Comparison of ENCODE assay signal across 19 cellular contexts in the genomic region with DNA sequence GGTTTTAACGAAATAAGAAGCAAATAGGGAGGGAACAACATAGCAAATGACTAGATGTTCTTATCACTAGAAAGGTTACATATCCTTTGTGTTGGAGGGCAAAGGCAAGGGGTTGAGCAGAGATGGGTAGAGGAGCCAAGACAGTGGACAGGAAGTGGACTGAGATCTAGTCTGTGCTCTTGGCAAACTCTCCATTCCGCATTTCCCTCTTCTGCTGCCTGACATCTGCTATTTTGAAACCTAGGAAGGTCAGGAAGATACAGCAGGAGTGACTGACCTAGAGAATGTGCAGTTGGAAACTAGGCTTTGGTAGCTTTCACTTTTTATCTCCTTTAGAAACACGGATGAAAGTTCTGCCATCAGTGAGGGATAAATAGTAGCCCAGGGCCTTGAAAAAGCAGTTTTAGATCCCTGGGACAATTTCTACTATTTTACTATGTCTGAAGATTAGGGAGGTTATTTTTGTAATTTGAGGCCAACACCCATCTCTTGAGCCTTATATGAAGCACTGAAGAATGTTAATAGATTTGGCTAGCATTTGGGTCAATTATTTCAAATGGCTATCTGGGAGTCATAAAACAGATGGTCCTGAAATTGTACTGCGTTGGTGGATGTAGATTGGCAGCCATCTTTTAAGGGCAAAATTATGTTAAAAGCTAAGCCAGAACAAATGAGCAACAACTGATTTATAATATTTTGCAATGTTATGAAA. TPM values are rescaled to one million over a fixed set of nuclear protein-coding genes. Genes with fewer than 3 reads are reported as not detected.
DNase-seq lines count a peak whose midpoint lies in the region; ATAC-seq and TF ChIP-seq lines count a peak whose summit lies in the region.
"Had no signal": no experiment of that assay in that cellular context is flagged by ENCODE, and none has a peak within 500 bp of the region (broad histone marks: within the 10 kb centered on the region; RNA-seq: fewer than 3 reads in every experiment).

No MANE protein-coding gene starts in this region.

- POLR2A ChIA-PET in A673 (lab: Charles Lee; ENCODE audit: low non-redundant PET), result no interaction called here
- POLR2A ChIA-PET in RWPE1 (lab: Yijun Ruan, JAX; ENCODE audit: low non-redundant PET), result no interaction called here

- peaks cover 3% of the 10 kb centered on the region for H3K27me3 Mint-ChIP-seq in nephron (ENCODE audit: low read depth)

- intact Hi-C loops in A673 (cut with micrococcal nuclease; ENCODE audit: unreplicated experiment) (no loop called here), adrenal gland (cut with DNase I) (loop anchor here (5.0 to 10.0 kb wide), 2 partner anchors 173 to 175 kb away; no protein-coding TSS in a partner anchor)

- H3K36me3 ChIP-seq in A673 (ENCODE audit: insufficient read depth, low read length, poor library complexity, severe bottlenecking) (no peaks in the 10 kb centered on the region), adrenal gland (replicated peaks in 1 of 2) (no peaks in the 10 kb centered on the region), upper lobe of left lung (no peaks in the 10 kb centered on the region)

- H3K4me1 Mint-ChIP-seq in nephron, result peaks cover 6% of the 10 kb centered on the region

- H3K27me3 ChIP-seq in A673 (replicated peaks; ENCODE audit: insufficient read depth, low read depth, low read length, poor library complexity) (no peaks in the 10 kb centered on the region), adrenal gland (no peaks in the 10 kb centered on the region), upper lobe of left lung (no peaks in the 10 kb centered on the region)

- 34 to 43% (median 38%) methylated on average over 4 of the region's 4 CpGs for WGBS in adrenal gland, 4 donors
- WGBS in upper lobe of left lung, 2 donors, result 74% methylated on average over 4 of the region's 4 CpGs

- H3K36me3 Mint-ChIP-seq in nephron (ENCODE audit: low read depth), result no peaks in the 10 kb centered on the region
- H3K36me3 Mint-ChIP-seq: CD4-positive, CD25-positive, alpha-beta regulatory T cell had no signal

- H3K9me3 ChIP-seq in A673 (ENCODE audit: low read depth, low read length, poor library complexity, severe bottlenecking), result no peaks in the 10 kb centered on the region
- no peaks in the 10 kb centered on the region for H3K9me3 ChIP-seq in adrenal gland (replicated peaks in 1 of 3)
- H3K9me3 ChIP-seq in upper lobe of left lung, result no peaks in the 10 kb centered on the region
- H3K9me3 ChIP-seq: A549, Caco-2 had no signal

- TF ChIP-seq EP300 in upper lobe of left lung (IDR thresholded peaks at IDR 0.05), result no peak

- TF ChIP-seq POLR2A in adrenal gland (IDR thresholded peaks at IDR 0.05) (no peak), upper lobe of left lung (IDR thresholded peaks at IDR 0.05) (no peak)

- TF ChIP-seq CTCF in A673 (conservative IDR thresholded peaks at IDR 0.05; ENCODE audit: low read depth, low read length) (no peak), adrenal gland (IDR thresholded peaks at IDR 0.05) (no peak), nephron (IDR thresholded peaks at IDR 0.05; ENCODE audit: unreplicated experiment in 3 of 3) (no peak), upper lobe of left lung (IDR thresholded peaks at IDR 0.05) (no peak), RWPE1 (conservative IDR thresholded peaks at IDR 0.05; ENCODE audit: low read depth) (no peak)

- no peak for DNase-seq in A673 (ENCODE audit: low spot score)
- peak; percentile 45 for DNase-seq in DMS 273 (lab: John Stamatoyannopoulos, UW; ENCODE audit: unreplicated experiment)
- DNase-seq in adrenal gland, result peak; percentile 12 to 67 (median 33)
- DNase-seq in upper lobe of left lung, result no peak
- no peak for DNase-seq in T-helper 1 cell
- DNase-seq in RWPE1 (ENCODE audit: low spot score), result no peak
- DNase-seq: AML-193; Caco-2; CD4-positive, CD25-positive, alpha-beta regulatory T cell; DMS53; HFFc6; NCI-H1105 treated with DMSO at 0.1 percent for 48 hours; NCI-H1930; NCI-H2171; NCI-H446; NCI-H69 had no signal

- H3K27ac ChIP-seq in A673 (ENCODE audit: low read depth, low read length, poor library complexity, severe bottlenecking), result peak overlapping the region; percentile 80
- peak overlapping the region in 4 of 5 donors; percentile 41 to 70 (median 48) for H3K27ac ChIP-seq in adrenal gland
- H3K27ac ChIP-seq in upper lobe of left lung, result no peak overlapping the region
- no peak overlapping the region for H3K27ac ChIP-seq in RWPE1
- H3K27ac ChIP-seq: A549 had no signal

- BruUV-seq in A673 (replicated peaks; lab: Mats Ljungman, UMichigan), result no TSS peak

- ATAC-seq in upper lobe of left lung (ENCODE audit: low FRiP score in 2 of 2) (no peak), GM21825 (IDR thresholded peaks at IDR 0.05; ENCODE audit: unreplicated experiment) (no peak)
- ATAC-seq: A549 had no signal

- peak overlapping the region; percentile 3 to 61 (median 15) for H3K4me3 Mint-ChIP-seq in nephron
- H3K4me3 Mint-ChIP-seq: HFFc6 had no signal

- CTCF ChIA-PET in A673 (lab: Charles Lee) (no interaction called here), RWPE1 (lab: Yijun Ruan, JAX) (interaction anchor here (0.7 kb wide), 1 partner anchor 88 kb away, joined by 4 read pairs; no protein-coding TSS in a partner anchor)

- no peak overlapping the region for H3K27ac Mint-ChIP-seq in nephron
- H3K27ac Mint-ChIP-seq: HFFc6 had no signal

- H3K9me3 Mint-ChIP-seq in nephron, result no peaks in the 10 kb centered on the region
- H3K9me3 Mint-ChIP-seq: HFFc6 had no signal

- H3K4me1 ChIP-seq in A673 (ENCODE audit: insufficient read depth, low read length, poor library complexity, severe bottlenecking), result peaks cover 38% of the 10 kb centered on the region
- H3K4me1 ChIP-seq in adrenal gland (replicated peaks in 1 of 2), result peaks cover 3 to 23% of the 10 kb centered on the region in 2 donors
- H3K4me1 ChIP-seq in upper lobe of left lung, result peaks cover 6 to 14% (median 13%) of the 10 kb centered on the region in 4 donors
- H3K4me1 ChIP-seq: Caco-2 had no signal

- H3K4me3 ChIP-seq in A673 (ENCODE audit: low read depth, low read length, poor library complexity, severe bottlenecking), result no peak overlapping the region
- no peak overlapping the region for H3K4me3 ChIP-seq in adrenal gland
- no peak overlapping the region for H3K4me3 ChIP-seq in upper lobe of left lung
- H3K4me3 ChIP-seq: A549 had no signal

RNA-seq across cellular contexts. Expression of a gene that starts 2.7 kb away (rescaled TPM):
- total RNA-seq in A673 (2021) (81.0 and 84.2 TPM in 2 replicates), adrenal gland (100 to 1,000 TPM in 1 of 8 donors, 10 to 100 TPM in 7; 40.9 to 104 (median 76.1) TPM), upper lobe of left lung (10 to 100 TPM; 44.1 to 89.5 (median 57.7) TPM)
- polyA plus RNA-seq in adrenal gland, result 10 to 100 TPM; 31.6 to 78.1 (median 77.7) TPM

Comparison
In these comparisons a context has a peak if more than half of its experiments do, and no peak if none do; other contexts are left out.
1. DNase-seq: peak in DMS 273 (single experiment) and adrenal gland (7 of 7); none in A673 (single experiment), upper lobe of left lung (0 of 2), T-helper 1 cell (0 of 5) and RWPE1 (single experiment).
2. H3K27ac ChIP-seq: peak in A673 (single experiment) and adrenal gland (4 of 5); none in upper lobe of left lung (0 of 4) and RWPE1 (single experiment).